Comparison of ENCODE assay signal across 18 cellular contexts in the genomic region with DNA sequence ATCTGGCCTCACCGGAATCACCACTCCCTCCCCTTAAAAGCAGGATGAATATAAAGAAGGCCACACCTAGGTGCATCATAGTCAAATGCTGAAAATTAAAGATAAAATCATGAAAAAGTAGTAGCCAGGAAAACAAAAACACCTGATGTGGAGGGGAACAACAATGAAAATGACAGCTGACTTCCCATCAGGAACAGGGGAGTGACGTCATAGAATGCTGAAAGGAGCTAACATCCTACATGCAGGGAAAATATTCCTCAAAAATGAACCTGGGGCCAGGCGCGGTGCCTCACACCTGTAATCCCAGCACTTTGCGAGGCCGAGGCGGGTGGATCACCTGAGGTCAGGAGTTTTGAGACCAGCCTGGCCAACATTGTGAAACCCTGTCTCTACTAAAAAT.
"Had no signal": no experiment of that assay in that cellular context is flagged by ENCODE, and none has a peak within 500 bp of the region (broad histone marks: within the 10 kb centered on the region; RNA-seq: fewer than 3 reads in every experiment).

No MANE protein-coding gene starts in this region.

- H3K4me1 ChIP-seq: pancreas, vagina had no signal

- H3K36me3 ChIP-seq: pancreas, vagina had no signal

- H3K27ac Mint-ChIP-seq: dendritic cell treated with granulocyte-macrophage colony-stimulating factor and Interleukin-4, amounts not matched to agents 40 ng/mL and 50 ng/mL, for 4 days; endodermal cell; mesothelial cell of epicardium; natural killer cell; progenitor cell of endocrine pancreas; type B pancreatic cell had no signal

- H3K4me3 ChIP-seq: heart left ventricle, pancreas, smooth muscle cell, vagina had no signal

- H3K36me3 Mint-ChIP-seq: natural killer cell, type B pancreatic cell had no signal

- H3K27me3 ChIP-seq: heart left ventricle, pancreas, vagina had no signal

- H3K27ac ChIP-seq: heart left ventricle, pancreas, vagina had no signal

- H3K4me3 Mint-ChIP-seq: dendritic cell treated with granulocyte-macrophage colony-stimulating factor and Interleukin-4, amounts not matched to agents 40 ng/mL and 50 ng/mL, for 4 days; endodermal cell; mesothelial cell of epicardium; natural killer cell; type B pancreatic cell had no signal

- H3K9me3 ChIP-seq: heart left ventricle, pancreas, vagina had no signal

- DNase-seq: effector CD4-positive, alpha-beta T cell; endodermal cell; foreskin melanocyte; hippocampal formation; kidney glomerular epithelial cell; mammary epithelial cell; natural killer cell; occipital lobe; stimulated activated CD4-positive, alpha-beta T cell treated with anti-CD3 and anti-CD28 coated beads, Interleukin-2, amount 100 ng/mL, for 48 hours; stimulated activated naive CD4-positive, alpha-beta T cell treated with Interleukin-2 at 50 U/mL for 16 hours had no signal

- H3K27me3 Mint-ChIP-seq: dendritic cell treated with granulocyte-macrophage colony-stimulating factor and Interleukin-4, amounts not matched to agents 40 ng/mL and 50 ng/mL, for 4 days; progenitor cell of endocrine pancreas; type B pancreatic cell had no signal

- H3K9me3 Mint-ChIP-seq: dendritic cell treated with granulocyte-macrophage colony-stimulating factor and Interleukin-4, amounts not matched to agents 40 ng/mL and 50 ng/mL, for 4 days; endodermal cell; mesothelial cell of epicardium; natural killer cell; type B pancreatic cell had no signal

- ATAC-seq: natural killer cell, pancreas had no signal
